12 cellular contexts compared by ENCODE assay signal in the genomic region with DNA sequence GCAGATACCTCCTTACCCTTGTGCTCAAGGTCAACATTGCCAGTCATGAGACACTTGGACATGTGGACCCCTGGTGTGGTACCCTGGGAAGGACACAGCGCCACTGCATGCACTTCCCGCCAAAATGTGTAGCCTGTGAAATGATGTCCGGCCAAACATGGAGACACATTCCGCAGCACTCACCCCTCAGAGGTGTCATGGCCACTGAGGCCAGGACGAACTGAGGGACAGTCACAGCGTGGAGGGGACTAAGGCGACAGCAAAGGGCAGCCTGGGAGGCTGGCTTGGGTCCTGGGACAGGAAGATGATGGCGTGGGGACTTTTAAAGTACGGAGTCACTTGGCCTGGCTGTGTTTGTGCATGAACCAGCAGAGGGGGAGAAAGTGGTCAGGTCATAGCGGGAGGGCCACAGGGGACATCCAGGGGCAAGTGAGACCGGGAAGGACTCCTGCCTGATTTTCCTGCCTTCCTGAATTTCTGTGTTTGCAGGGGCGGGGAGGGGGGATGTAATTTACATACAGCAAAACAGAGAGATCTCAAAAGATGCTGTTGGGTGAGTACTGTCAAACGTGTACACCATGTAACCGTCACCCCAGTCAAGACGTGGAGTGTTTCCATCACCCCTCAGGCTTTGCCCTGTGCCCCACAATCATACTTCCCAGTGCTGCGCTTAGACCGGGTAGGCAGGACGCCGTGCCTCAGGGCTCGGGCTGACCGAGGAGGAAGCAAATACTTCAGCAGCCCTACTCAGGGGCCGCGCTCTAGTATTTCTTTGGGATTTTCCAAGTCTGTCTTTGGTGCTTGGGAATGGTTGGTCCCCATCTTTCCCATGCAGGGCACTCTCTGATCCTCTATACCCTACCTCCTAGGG. TPM values are rescaled to one million over a fixed set of nuclear protein-coding genes. Genes with fewer than 3 reads are reported as not detected.
DNase-seq lines count a peak whose midpoint lies in the region; ATAC-seq, FAIRE-seq and TF ChIP-seq lines count a peak whose summit lies in the region.
"Had no signal": no experiment of that assay in that cellular context is flagged by ENCODE, and none has a peak within 500 bp of the region (broad histone marks: within the 10 kb centered on the region; RNA-seq: fewer than 3 reads in every experiment).

No MANE protein-coding gene starts in this region.

- no peaks in the 10 kb centered on the region for H3K9me2 ChIP-seq in SK-N-SH

- TF ChIP-seq CTCF in SK-N-SH (IDR thresholded peaks at IDR 0.05) (no peak), GM12878 (IDR thresholded peaks at IDR 0.05 in 2 of 3, conservative IDR thresholded peaks at IDR 0.05 in 1 of 3; ENCODE audit: control insufficient read depth in 2 of 3, extremely low read depth in 1 of 3, insufficient read depth in 1 of 3, low read depth in 3 of 3, low read length in 3 of 3) (no peak)

- H2AK5ac ChIP-seq in neuronal stem cell (ENCODE audit: low read depth, low read length), result no peak overlapping the region

- H2BK15ac ChIP-seq in neuronal stem cell (ENCODE audit: low read length), result no peak overlapping the region

- no peaks in the 10 kb centered on the region for H3F3A ChIP-seq in SK-N-SH (replicated peaks; ENCODE audit: insufficient read depth)

- H2BK12ac ChIP-seq in neuronal stem cell (ENCODE audit: low read length), result no peak overlapping the region

- H2AFZ ChIP-seq in SK-N-SH (ENCODE audit: low read depth), result no peak overlapping the region
- H2AFZ ChIP-seq in GM12878 (ENCODE audit: control insufficient read depth, low read depth, low read length), result no peak overlapping the region
- no peak overlapping the region for H2AFZ ChIP-seq in neuronal stem cell (ENCODE audit: low read length)

- intact Hi-C loops in GM12878 (cut with micrococcal nuclease; ENCODE audit: unreplicated experiment), result loop anchor here (1.0 kb wide), 1 partner anchor 241 kb away; no protein-coding TSS in a partner anchor

- H3K4me2 ChIP-seq in SK-N-SH (no peak overlapping the region), GM12878 (ENCODE audit: control insufficient read depth, insufficient read depth) (no peak overlapping the region), neuronal stem cell (ENCODE audit: insufficient read depth, low read length, poor library complexity, severe bottlenecking) (no peak overlapping the region)

- no peak overlapping the region for H2BK120ac ChIP-seq in neuronal stem cell (ENCODE audit: low read depth, low read length)

- no peak for ATAC-seq in SK-N-SH treated with all-trans-retinoic acid at 6 μM for 48 hours
- ATAC-seq in GM12878, result no peak

- no peak overlapping the region for H3K4ac ChIP-seq in neuronal stem cell (ENCODE audit: low read length)

- SMC1A ChIA-PET in GM12878 (lab: Charles Lee; ENCODE audit: uncharacterized antibody, unreplicated experiment), result no interaction called here

- peak; percentile 22 for DNase-seq in SK-N-SH
- DNase-seq in H7, result peak; percentile 37
- DNase-seq in GM12878 (ENCODE audit: low read depth, low spot score), result no peak
- DNase-seq in neuronal stem cell (ENCODE audit: low spot score), result no peak
- no peak for DNase-seq in stimulated activated CD4-positive, alpha-beta T cell treated with anti-CD3 and anti-CD28 coated beads, Interleukin-4, amount 100 ng/mL, for 1 hour
- no peak for DNase-seq in SK-N-DZ (ENCODE audit: low spot score)
- DNase-seq in NCI-H748 treated with DMSO at 0.1 percent for 48 hours (lab: John Stamatoyannopoulos, UW), result no peak
- DNase-seq: GOT3 had no signal

- H3K4me3 ChIP-seq in SK-N-SH (ENCODE audit: low read depth in 2 of 2, low read length in 1 of 2) (no peak overlapping the region), H7 (ENCODE audit: insufficient read depth, low read depth, low read length) (no peak overlapping the region), GM12878 (no peak overlapping the region), neuronal stem cell (ENCODE audit: low read length in 2 of 2) (no peak overlapping the region)
- H3K4me3 ChIP-seq: heart left ventricle, skin epidermis, tibial nerve had no signal

- TF ChIP-seq RAD21 in SK-N-SH (IDR thresholded peaks at IDR 0.05; ENCODE audit: low read length) (no peak), GM12878 (IDR thresholded peaks at IDR 0.05; ENCODE audit: insufficient read depth, low read depth, low read length) (no peak)

- no peak overlapping the region for H4K91ac ChIP-seq in neuronal stem cell (ENCODE audit: low read depth, low read length, poor library complexity)

- no peak for FAIRE-seq in GM12878 (lab: Jason Lieb, UNC)

- H3K18ac ChIP-seq in neuronal stem cell (ENCODE audit: low read length), result no peak overlapping the region

- H3K4me1 ChIP-seq in SK-N-SH (ENCODE audit: control insufficient read depth in 1 of 2, insufficient read depth in 2 of 2, low read depth in 1 of 2, low read length in 1 of 2) (peaks cover 0 to 9% of the 10 kb centered on the region in 2 experiments; a peak in 1 of 4 replicates), GM12878 (ENCODE audit: control insufficient read depth, insufficient read depth, low read length) (peaks cover 3% of the 10 kb centered on the region), neuronal stem cell (ENCODE audit: control insufficient read depth in 2 of 2, insufficient read depth in 1 of 2, low read depth in 1 of 2, low read length in 2 of 2) (peaks cover 0 to 5% of the 10 kb centered on the region in 2 donors)

- TF ChIP-seq EP300 in SK-N-SH (IDR thresholded peaks at IDR 0.05; ENCODE audit: borderline replicate concordance in 1 of 2, low read depth in 1 of 2, low read length in 1 of 2) (no peak), GM12878 (IDR thresholded peaks at IDR 0.05; ENCODE audit: borderline replicate concordance in 1 of 2, control insufficient read depth in 1 of 2, low read depth in 2 of 2, low read length in 2 of 2) (no peak)

- H3K79me2 ChIP-seq in SK-N-SH (ENCODE audit: insufficient read depth) (no peaks in the 10 kb centered on the region), GM12878 (ENCODE audit: control insufficient read depth, insufficient read depth, low read length) (no peaks in the 10 kb centered on the region)

- in situ Hi-C loops in GM12878 (cut with MboI), result no loop called here

- CTCF ChIA-PET in SK-N-SH (lab: Yijun Ruan, JAX), result interaction anchor here (0.6 to 1.6 kb wide), 4 partner anchors 241 to 698 kb away, joined by 3 to 11 read pairs (median 4); no protein-coding TSS in a partner anchor
- CTCF ChIA-PET in GM12878 (lab: Yijun Ruan, JAX), result no interaction called here

- H3K9ac ChIP-seq in SK-N-SH, result no peak overlapping the region
- H3K9ac ChIP-seq in GM12878 (ENCODE audit: control insufficient read depth, insufficient read depth, low read length), result no peak overlapping the region
- H3K9ac ChIP-seq in neuronal stem cell (ENCODE audit: low read depth, low read length, poor library complexity), result peak overlapping the region; percentile 38

- H4K8ac ChIP-seq in neuronal stem cell (ENCODE audit: low read depth, low read length), result no peak overlapping the region

- peak overlapping the region; percentile 89 for H3K23ac ChIP-seq in neuronal stem cell (ENCODE audit: low read depth, low read length, poor library complexity)

- no TSS peak for BruUV-seq in GM12878 (replicated peaks; lab: Mats Ljungman, UMichigan)

- H4K20me1 ChIP-seq in SK-N-SH (ENCODE audit: insufficient read depth) (no peaks in the 10 kb centered on the region), GM12878 (ENCODE audit: control insufficient read depth, insufficient read depth) (no peaks in the 10 kb centered on the region; the same call in 1 of the 2 replicates)

- H3K9me3 ChIP-seq in SK-N-SH (no peaks in the 10 kb centered on the region), GM12878 (replicated peaks; ENCODE audit: control insufficient read depth, insufficient read depth, low read length) (no peaks in the 10 kb centered on the region), neuronal stem cell (replicated peaks in 1 of 2; ENCODE audit: control insufficient read depth in 2 of 2, insufficient read depth in 1 of 2, low read depth in 1 of 2, low read length in 2 of 2) (peaks cover 3 to 7% of the 10 kb centered on the region in 2 donors)
- H3K9me3 ChIP-seq: heart left ventricle, tibial nerve had no signal

- H3K27me3 ChIP-seq in SK-N-SH (ENCODE audit: insufficient read depth), result no peaks in the 10 kb centered on the region
- no peaks in the 10 kb centered on the region; the same call in 1 of the 2 replicates for H3K27me3 ChIP-seq in H7 (ENCODE audit: control insufficient read depth, insufficient read depth, low read length)
- H3K27me3 ChIP-seq in GM12878 (replicated peaks in 1 of 2; ENCODE audit: control insufficient read depth in 2 of 2, insufficient read depth in 2 of 2, low read length in 1 of 2), result no peaks in the 10 kb centered on the region
- no peaks in the 10 kb centered on the region for H3K27me3 ChIP-seq in neuronal stem cell (ENCODE audit: control insufficient read depth in 3 of 3, insufficient read depth in 3 of 3, low read depth in 1 of 3, low read length in 3 of 3)

- no peak overlapping the region for H3K14ac ChIP-seq in neuronal stem cell (ENCODE audit: low read length)

- no peaks in the 10 kb centered on the region for H3K79me1 ChIP-seq in neuronal stem cell (ENCODE audit: low read depth, low read length)

- RAD21 ChIA-PET in GM12878 (lab: Charles Lee; ENCODE audit: unreplicated experiment), result interaction anchor here (0.6 kb wide), 1 partner anchor 92 kb away, joined by 3 read pairs; no protein-coding TSS in a partner anchor

- peak; percentile 42; the same call in 1 of the 2 replicates for TF ChIP-seq POLR2A in GM12878 (IDR thresholded peaks at IDR 0.05; ENCODE audit: low read depth, low read length)

- H3K36me3 ChIP-seq in SK-N-SH (replicated peaks in 1 of 2; ENCODE audit: control insufficient read depth in 1 of 2, insufficient read depth in 2 of 2, low read length in 1 of 2) (no peaks in the 10 kb centered on the region), H7 (replicated peaks; ENCODE audit: control insufficient read depth, insufficient read depth, low read length) (peaks cover 3% of the 10 kb centered on the region), GM12878 (ENCODE audit: control insufficient read depth in 2 of 2, insufficient read depth in 2 of 2, low read length in 1 of 2) (no peaks in the 10 kb centered on the region; a peak in 2 of 4 replicates), neuronal stem cell (replicated peaks in 1 of 2; ENCODE audit: control insufficient read depth in 2 of 2, insufficient read depth in 2 of 2, low read length in 2 of 2) (peaks cover 4 to 14% of the 10 kb centered on the region in 2 donors)
- H3K36me3 ChIP-seq: heart left ventricle had no signal

- peak overlapping the region; percentile 49 for H2BK5ac ChIP-seq in neuronal stem cell (ENCODE audit: low read length)

- 70% methylated on average over 22 of the region's 23 CpGs for WGBS in SK-N-SH (ENCODE audit: low lambda C conversion rate)
- WGBS in GM12878 (ENCODE audit: insufficient coverage, insufficient replicate concordance, low lambda C conversion rate, missing lambda C conversion rate), result 62% methylated on average over 23 of the region's 23 CpGs
- no CpG with 5 or more reads among the region's 23 CpGs for WGBS in neuronal stem cell (ENCODE audit: extremely low coverage in 2 of 2, insufficient read length in 2 of 2, insufficient replicate concordance in 1 of 2), 2 donors

- POLR2A ChIA-PET in SK-N-SH (lab: Yijun Ruan, JAX) (interaction anchor here (0.7 to 1.0 kb wide), 2 partner anchors 219 to 938 kb away, joined by 3 to 4 read pairs; no protein-coding TSS in a partner anchor), GM12878 (lab: Charles Lee) (interaction anchor here (0.6 kb wide), 1 partner anchor 42 kb away, joined by 3 read pairs; no protein-coding TSS in a partner anchor)

- H3K27ac ChIP-seq in SK-N-SH (ENCODE audit: low read depth in 2 of 2, low read length in 1 of 2) (no peak overlapping the region), GM12878 (ENCODE audit: control insufficient read depth, insufficient read depth) (no peak overlapping the region), neuronal stem cell (replicated peaks; ENCODE audit: low read length) (no peak overlapping the region)
- H3K27ac ChIP-seq: heart left ventricle, skin epidermis, tibial nerve had no signal

RNA-seq across cellular contexts. Expression of a gene that starts 45.2 kb away (rescaled TPM):
- 21.8 and 26.5 TPM in 2 replicates for polyA plus RNA-seq in SK-N-SH (2012; rRNA removed)
- 13.0 and 18.1 TPM in 2 replicates for polyA plus RNA-seq in SK-N-SH (2012; cell fraction: cytosol; rRNA removed)
- polyA plus RNA-seq in SK-N-SH (2012; cell fraction: nucleus; rRNA removed), result 36.3 and 54.9 TPM in 2 replicates
- total RNA-seq in H7 (2014; rRNA removed; shearing (Covaris generic)), result 12.9 and 15.3 TPM in 2 replicates
- 80.3 and 92.9 TPM in 2 replicates for total RNA-seq in GM12878 (2013; cell fraction: nucleolus; rRNA removed)
- total RNA-seq in GM12878 (2014; rRNA removed), result 13.8 and 17.5 TPM in 2 replicates
- total RNA-seq in GM12878 (2014; rRNA removed; fragmentation: Illumina TruSeq; extraction: Trizol), result 15.2 and 17.1 TPM in 2 replicates
- 39.4 and 41.3 TPM in 2 replicates for total RNA-seq in GM12878 (2021)
- polyA plus RNA-seq in GM12878 (2011; ENCODE audit: low read depth), result 5.7 TPM
- polyA plus RNA-seq in GM12878 (2011; rRNA removed), result 8.8 and 14.1 TPM in 2 replicates
- 31.6 and 36.1 TPM in 2 replicates for polyA plus RNA-seq in GM12878 (2011; cell fraction: cytosol; rRNA removed)
- polyA plus RNA-seq in GM12878 (2011; cell fraction: nucleus; rRNA removed), result 51.0 and 92.6 TPM in 2 replicates
- polyA plus RNA-seq in GM12878 (2012), result 12.8 and 13.8 TPM in 2 replicates
- 10.3 and 19.8 TPM in 2 replicates for polyA plus RNA-seq in GM12878 (2014; fragmentation: Illumina TruSeq; extraction: Trizol)
- 1 to 10 TPM; 2.1 to 9.1 TPM for polyA plus RNA-seq in GM12878 (2014; fragmentation: Nextera tagmentation; extraction: Ambion mirVana)
- polyA plus RNA-seq in GM12878 (2014; rRNA removed), result 45.3 and 51.8 TPM in 2 replicates
- polyA plus RNA-seq in GM12878 (2016; fragmentation: Nextera tagmentation; extraction: Ambion mirVana), result 10 to 100 TPM; 37.7 to 40.1 TPM
- 18.7 and 29.2 TPM in 2 replicates for polyA minus RNA-seq in GM12878 (2011; rRNA and poly(A)+ RNA removed)
- polyA minus RNA-seq in GM12878 (2011; cell fraction: cytosol; rRNA and poly(A)+ RNA removed), result 6.8 and 11.0 TPM in 2 replicates
- polyA minus RNA-seq in GM12878 (2011; cell fraction: nucleus; rRNA and poly(A)+ RNA removed), result 28.5 and 46.7 TPM in 2 replicates
- 6.2 TPM for polyA plus RNA-seq in neuronal stem cell (2013, experiment 1 of 2)
- polyA plus RNA-seq in neuronal stem cell (2013, experiment 2 of 2), result 6.2 TPM
- 13.2 and 13.3 TPM in 2 replicates for polyA plus RNA-seq in SK-N-DZ (2014; cell fraction: cytosol; rRNA removed)
- polyA plus RNA-seq in SK-N-DZ (2014; cell fraction: nucleus; rRNA removed), result 23.2 and 39.7 TPM in 2 replicates

RNA-seq across cellular contexts. Expression of a gene that starts 59.0 kb away (rescaled TPM):
- 27.3 and 32.9 TPM in 2 replicates for polyA plus RNA-seq in SK-N-SH (2012; rRNA removed)
- 22.8 and 24.3 TPM in 2 replicates for polyA plus RNA-seq in SK-N-SH (2012; cell fraction: cytosol; rRNA removed)
- 26.2 and 27.4 TPM in 2 replicates for polyA plus RNA-seq in SK-N-SH (2012; cell fraction: nucleus; rRNA removed)
- total RNA-seq in H7 (2014; rRNA removed; shearing (Covaris generic)), result 40.5 and 41.9 TPM in 2 replicates
- 38.8 and 45.0 TPM in 2 replicates for total RNA-seq in GM12878 (2013; cell fraction: nucleolus; rRNA removed)
- total RNA-seq in GM12878 (2014; rRNA removed), result 31.6 and 31.9 TPM in 2 replicates
- total RNA-seq in GM12878 (2014; rRNA removed; fragmentation: Illumina TruSeq; extraction: Trizol), result 32.7 and 34.2 TPM in 2 replicates
- total RNA-seq in GM12878 (2021), result 27.7 and 28.4 TPM in 2 replicates
- 8.7 TPM for polyA plus RNA-seq in GM12878 (2011; ENCODE audit: low read depth)
- polyA plus RNA-seq in GM12878 (2011; rRNA removed), result 10.6 and 13.4 TPM in 2 replicates
- 18.6 and 23.1 TPM in 2 replicates for polyA plus RNA-seq in GM12878 (2011; cell fraction: cytosol; rRNA removed)
- 13.7 and 20.8 TPM in 2 replicates for polyA plus RNA-seq in GM12878 (2011; cell fraction: nucleus; rRNA removed)
- 16.0 and 16.7 TPM in 2 replicates for polyA plus RNA-seq in GM12878 (2012)
- 24.8 and 33.3 TPM in 2 replicates for polyA plus RNA-seq in GM12878 (2014; fragmentation: Illumina TruSeq; extraction: Trizol)
- 1 to 10 TPM; 7.0 to 9.1 TPM for polyA plus RNA-seq in GM12878 (2014; fragmentation: Nextera tagmentation; extraction: Ambion mirVana)
- 27.6 and 31.3 TPM in 2 replicates for polyA plus RNA-seq in GM12878 (2014; rRNA removed)
- polyA plus RNA-seq in GM12878 (2016; fragmentation: Nextera tagmentation; extraction: Ambion mirVana), result 10 to 100 TPM; 42.2 to 44.7 TPM
- 8.3 and 12.9 TPM in 2 replicates for polyA minus RNA-seq in GM12878 (2011; rRNA and poly(A)+ RNA removed)
- polyA minus RNA-seq in GM12878 (2011; cell fraction: cytosol; rRNA and poly(A)+ RNA removed), result 7.9 and 9.8 TPM in 2 replicates
- 3.3 and 5.2 TPM in 2 replicates for polyA minus RNA-seq in GM12878 (2011; cell fraction: nucleus; rRNA and poly(A)+ RNA removed)
- 25.5 TPM for polyA plus RNA-seq in neuronal stem cell (2013, experiment 1 of 2)
- 25.6 TPM for polyA plus RNA-seq in neuronal stem cell (2013, experiment 2 of 2)
- 23.6 and 26.5 TPM in 2 replicates for polyA plus RNA-seq in SK-N-DZ (2014; cell fraction: cytosol; rRNA removed)
- polyA plus RNA-seq in SK-N-DZ (2014; cell fraction: nucleus; rRNA removed), result 17.2 and 17.4 TPM in 2 replicates

Comparison
In these comparisons a context has a peak if more than half of its experiments do, and no peak if none do; other contexts are left out.
1. DNase-seq: peak in SK-N-SH (single experiment) and H7 (single experiment); none in GM12878 (single experiment), neuronal stem cell (single experiment), stimulated activated CD4-positive, alpha-beta T cell treated with anti-CD3 and anti-CD28 coated beads, Interleukin-4, amount 100 ng/mL, for 1 hour (single experiment), SK-N-DZ (single experiment) and NCI-H748 treated with DMSO at 0.1 percent for 48 hours (single experiment).